Comparison of ENCODE assay signal across 30 cellular contexts in genomic region chr1:89530690-89531089, GRCh38. TPM values are rescaled to one million over a fixed set of nuclear protein-coding genes. Genes with fewer than 3 reads are reported as not detected.
DNase-seq lines count a peak whose midpoint lies in the region; ATAC-seq, FAIRE-seq and TF ChIP-seq lines count a peak whose summit lies in the region.
"Had no signal": no experiment of that assay in that cellular context is flagged by ENCODE, and none has a peak within 500 bp of the region (broad histone marks: within the 10 kb centered on the region; RNA-seq: fewer than 3 reads in every experiment).

No MANE protein-coding gene starts in this region.

- H3K4me3 Mint-ChIP-seq in activated T-cell treated with anti-CD3 and anti-CD28 coated beads, Interleukin-2, amount 50 U/mL, for 24 hours = peak overlapping the region; percentile 26
- H3K4me3 Mint-ChIP-seq: activated CD8-positive, alpha-beta T cell treated with anti-CD3 and anti-CD28 coated beads, Interleukin-2, amount 10 ng/mL, durations not matched to agents 7 days and 5 days; effector memory CD8-positive, alpha-beta T cell; nephron progenitor cell had no signal

- no peak overlapping the region for H2AK5ac ChIP-seq in neuronal stem cell (ENCODE audit: low read depth, low read length)

- H3K4me2 ChIP-seq in Loucy (ENCODE audit: low read depth, low read length, poor library complexity, severe bottlenecking) (peak overlapping the region; percentile 30), K562 (ENCODE audit: insufficient read depth, low read length) (0 out of 2 replicates have a peak overlapping the region, but pooled peaks have one; percentile 25), neuronal stem cell (ENCODE audit: insufficient read depth, low read length, poor library complexity, severe bottlenecking) (no peak overlapping the region)
- H3K4me2 ChIP-seq: BLaER1, smooth muscle cell had no signal

- no peak overlapping the region for H2BK120ac ChIP-seq in neuronal stem cell (ENCODE audit: low read depth, low read length)

- no peak overlapping the region for H2BK5ac ChIP-seq in neuronal stem cell (ENCODE audit: low read length)

- ATAC-seq in K562 (no peak), GM18870 (IDR thresholded peaks at IDR 0.05; ENCODE audit: unreplicated experiment) (no peak)
- ATAC-seq: activated CD4-positive, CD25-positive, alpha-beta regulatory T cell treated with anti-CD3 and anti-CD28 coated beads, Interleukin-2, amount 50 U/mL, for 24 hours; activated CD8-positive, alpha-beta T cell treated with anti-CD3 and anti-CD28 coated beads, Interleukin-2, amount 10 ng/mL, durations not matched to agents 7 days and 5 days; effector memory CD8-positive, alpha-beta T cell; HCT116; lower lobe of right lung; pancreas had no signal

- no peaks in the 10 kb centered on the region for H3K27me3 ChIP-seq in Loucy (ENCODE audit: insufficient read depth, low read length, poor library complexity, severe bottlenecking)
- H3K27me3 ChIP-seq in K562 (ENCODE audit: control insufficient read depth in 2 of 2, insufficient read depth in 2 of 2, low read length in 2 of 2) = no peaks in the 10 kb centered on the region
- peaks cover 0 to 7% (median 0%) of the 10 kb centered on the region in 3 experiments for H3K27me3 ChIP-seq in neuronal stem cell (ENCODE audit: control insufficient read depth in 3 of 3, insufficient read depth in 3 of 3, low read depth in 1 of 3, low read length in 3 of 3)
- H3K27me3 ChIP-seq: BLaER1, cardiac muscle cell, pancreas, right atrium auricular region, upper lobe of left lung had no signal

- no peak overlapping the region for H4K91ac ChIP-seq in neuronal stem cell (ENCODE audit: low read depth, low read length, poor library complexity)

- H3K14ac ChIP-seq in neuronal stem cell (ENCODE audit: low read length) = no peak overlapping the region

- H4K8ac ChIP-seq in neuronal stem cell (ENCODE audit: low read depth, low read length) = no peak overlapping the region

- H3K4me3 ChIP-seq in Loucy (ENCODE audit: low read length, poor library complexity, severe bottlenecking) (no peak overlapping the region), K562 (no peak overlapping the region), neuronal stem cell (ENCODE audit: low read length in 2 of 2) (no peak overlapping the region)
- H3K4me3 ChIP-seq: BLaER1, cardiac muscle cell, coronary artery, lower lobe of right lung, pancreas, right atrium auricular region, smooth muscle cell, upper lobe of left lung had no signal

- POLR2A ChIA-PET in K562 (lab: Yijun Ruan, JAX) = interaction anchor here (0.6 to 1.9 kb wide), 3 partner anchors 10 to 466 kb away, joined by 4 to 10 read pairs (median 5); no protein-coding TSS in a partner anchor

- no peak for FAIRE-seq in K562 (lab: Jason Lieb, UNC)
- FAIRE-seq: pancreas had no signal

- TF ChIP-seq EP300 in K562 (IDR thresholded peaks at IDR 0.05; ENCODE audit: low read length) = no peak

- no peak for TF ChIP-seq RAD21 in K562 (CRISPR knock-in tag; conservative IDR thresholded peaks at IDR 0.05 in 1 of 2, IDR thresholded peaks at IDR 0.05 in 1 of 2)

- no peak overlapping the region for H2BK12ac ChIP-seq in neuronal stem cell (ENCODE audit: low read length)

- H3K9ac ChIP-seq in Loucy (ENCODE audit: low read depth, low read length, poor library complexity, severe bottlenecking) (no peak overlapping the region), K562 (ENCODE audit: insufficient read depth in 1 of 2, low read depth in 2 of 2, low read length in 2 of 2) (peak overlapping the region in 1 of 2 experiments; percentile 29; a peak in 1 of 4 replicates), neuronal stem cell (ENCODE audit: low read depth, low read length, poor library complexity) (no peak overlapping the region)
- H3K9ac ChIP-seq: BLaER1 had no signal

- no peak for TF ChIP-seq POLR2A in K562 (conservative IDR thresholded peaks at IDR 0.05)

- H4K20me1 ChIP-seq in Loucy (ENCODE audit: insufficient read depth, low read length, poor library complexity, severe bottlenecking) = peaks cover 38% of the 10 kb centered on the region
- H4K20me1 ChIP-seq in K562 (replicated peaks; ENCODE audit: control insufficient read depth, insufficient read depth, low read length) = peaks cover 5% of the 10 kb centered on the region; the same call in 1 of the 2 replicates

- DNase-seq in activated T-cell treated with anti-CD3 and anti-CD28 coated beads, Interleukin-2, amount 50 U/mL, for 24 hours = no peak
- no peak for DNase-seq in activated T-cell treated with anti-CD3 and anti-CD28 coated beads, Interleukin-2, amount 50 U/mL, for 1 hour
- no peak for DNase-seq in K562 (ENCODE audit: extremely low read depth in 1 of 4, low spot score in 3 of 4)
- DNase-seq in neuronal stem cell (ENCODE audit: low spot score) = no peak
- DNase-seq in DMS79 (lab: John Stamatoyannopoulos, UW) = no peak
- DNase-seq: activated CD8-positive, alpha-beta T cell treated with anti-CD3 and anti-CD28 coated beads, Interleukin-2, amount 10 ng/mL, durations not matched to agents 7 days and 5 days; activated naive CD4-positive, alpha-beta T cell treated with Interleukin-2 at 50 U/mL for 16 hours; aorta; effector memory CD8-positive, alpha-beta T cell; GDM1; Kasumi-1; kidney glomerular epithelial cell; lower lobe of right lung; MV-4-11; NCI-H187; NCI-H345; nephron progenitor cell; pancreas; stimulated activated CD4-positive, alpha-beta T cell treated with anti-CD3 and anti-CD28 coated beads, Interleukin-1b, Interleukin-23, amount 100 ng/mL, for 48 hours; stimulated activated CD8-positive, alpha-beta memory T cell treated with anti-CD3 and anti-CD28 coated beads, Interleukin-4, amount 100 ng/mL, for 48 hours; upper lobe of left lung had no signal

- no peak overlapping the region for H3K18ac ChIP-seq in neuronal stem cell (ENCODE audit: low read length)

- intact Hi-C loops in K562 (cut with micrococcal nuclease) = loop anchor here (10.0 kb wide), 1 partner anchor 174 kb away; no protein-coding TSS in a partner anchor

- no peaks in the 10 kb centered on the region for H3F3A ChIP-seq in Loucy (ENCODE audit: low read depth)

- in situ Hi-C loops in K562 (cut with MboI) = no loop called here

- peaks cover 2% of the 10 kb centered on the region for H3K79me1 ChIP-seq in neuronal stem cell (ENCODE audit: low read depth, low read length)

- H3K9me3 ChIP-seq in Loucy (ENCODE audit: insufficient read depth, low read depth, low read length) (no peaks in the 10 kb centered on the region), K562 (replicated peaks; ENCODE audit: control insufficient read depth, insufficient read depth, low read depth, low read length) (peaks cover 9% of the 10 kb centered on the region), neuronal stem cell (replicated peaks in 1 of 2; ENCODE audit: control insufficient read depth in 2 of 2, insufficient read depth in 1 of 2, low read depth in 1 of 2, low read length in 2 of 2) (no peaks in the 10 kb centered on the region)
- H3K9me3 ChIP-seq: lower lobe of right lung, pancreas, right atrium auricular region, upper lobe of left lung had no signal

- H3K36me3 Mint-ChIP-seq in activated T-cell treated with anti-CD3 and anti-CD28 coated beads, Interleukin-2, amount 50 U/mL, for 24 hours (ENCODE audit: low read depth) = peaks cover 59% of the 10 kb centered on the region

- H2AFZ ChIP-seq in Loucy (ENCODE audit: low read length) = no peak overlapping the region
- H2AFZ ChIP-seq in K562 (ENCODE audit: low read depth, low read length) = no peak overlapping the region
- no peak overlapping the region for H2AFZ ChIP-seq in neuronal stem cell (ENCODE audit: low read length)

- H3K79me2 ChIP-seq in Loucy (ENCODE audit: insufficient read depth, low read length) = peaks cover 95% of the 10 kb centered on the region
- peaks cover 98% of the 10 kb centered on the region for H3K79me2 ChIP-seq in K562 (ENCODE audit: control insufficient read depth, insufficient read depth, low read length)

- peak overlapping the region; percentile 26; the same call in 1 of the 3 replicates for H3K27ac ChIP-seq in K562 (ENCODE audit: extremely low read depth, low read depth, low read length)
- peak overlapping the region; percentile 29 for H3K27ac ChIP-seq in neuronal stem cell (replicated peaks; ENCODE audit: low read length)
- H3K27ac ChIP-seq: BLaER1, cardiac muscle cell, coronary artery, lower lobe of right lung, pancreas, right atrium auricular region, upper lobe of left lung had no signal

- no peaks in the 10 kb centered on the region for H3K9me2 ChIP-seq in Loucy (replicated peaks; ENCODE audit: low read depth, low read length)

- H3K36me3 ChIP-seq in Loucy (ENCODE audit: insufficient read depth, low read length) = no peaks in the 10 kb centered on the region
- peaks cover 77% of the 10 kb centered on the region for H3K36me3 ChIP-seq in K562 (ENCODE audit: control insufficient read depth, insufficient read depth, low read length)
- no peaks in the 10 kb centered on the region for H3K36me3 ChIP-seq in neuronal stem cell (replicated peaks in 1 of 2; ENCODE audit: control insufficient read depth in 2 of 2, insufficient read depth in 2 of 2, low read length in 2 of 2)
- H3K36me3 ChIP-seq: cardiac muscle cell, lower lobe of right lung, pancreas, right atrium auricular region, upper lobe of left lung had no signal

- no peaks in the 10 kb centered on the region for H3K27me3 Mint-ChIP-seq in activated T-cell treated with anti-CD3 and anti-CD28 coated beads, Interleukin-2, amount 50 U/mL, for 24 hours
- H3K27me3 Mint-ChIP-seq: effector memory CD8-positive, alpha-beta T cell had no signal

- H3K4me1 ChIP-seq in Loucy (ENCODE audit: insufficient read depth, low read length, poor library complexity, severe bottlenecking) = peaks cover 43% of the 10 kb centered on the region
- peaks cover 4 to 66% of the 10 kb centered on the region in 2 experiments for H3K4me1 ChIP-seq in K562 (replicated peaks in 1 of 2; ENCODE audit: control insufficient read depth in 2 of 2, insufficient read depth in 2 of 2, low read length in 2 of 2)
- peaks cover 10 to 12% of the 10 kb centered on the region in 2 donors for H3K4me1 ChIP-seq in neuronal stem cell (ENCODE audit: control insufficient read depth in 2 of 2, insufficient read depth in 1 of 2, low read depth in 1 of 2, low read length in 2 of 2)

- no peak overlapping the region for H2BK15ac ChIP-seq in neuronal stem cell (ENCODE audit: low read length)

- no TSS peak for BruUV-seq in K562 (replicated peaks; lab: Mats Ljungman, UMichigan)

- H3K4ac ChIP-seq in neuronal stem cell (ENCODE audit: low read length) = no peak overlapping the region

- CTCF ChIA-PET in K562 (lab: Yijun Ruan, JAX; ENCODE audit: low intra/inter-chr PET ratio) = no interaction called here

- H3K4me1 Mint-ChIP-seq in activated T-cell treated with anti-CD3 and anti-CD28 coated beads, Interleukin-2, amount 50 U/mL, for 24 hours (ENCODE audit: low read depth) = peaks cover 60% of the 10 kb centered on the region

- WGBS in K562 (ENCODE audit: insufficient coverage, low coverage, missing lambda C conversion rate) = 75% methylated on average over 7 of the region's 7 CpGs
- WGBS in neuronal stem cell (ENCODE audit: extremely low coverage in 2 of 2, insufficient read length in 2 of 2, insufficient replicate concordance in 1 of 2), 2 donors = no CpG with 5 or more reads among the region's 7 CpGs

- TF ChIP-seq CTCF in Loucy (conservative IDR thresholded peaks at IDR 0.05; ENCODE audit: low read length) = no peak
- no peak for TF ChIP-seq CTCF in K562 (IDR thresholded peaks at IDR 0.05 in 2 of 3, conservative IDR thresholded peaks at IDR 0.05 in 1 of 3; ENCODE audit: insufficient read depth in 2 of 3, low read depth in 1 of 3, low read length in 3 of 3)

- H3K23ac ChIP-seq in neuronal stem cell (ENCODE audit: low read depth, low read length, poor library complexity) = no peak overlapping the region

- no peaks in the 10 kb centered on the region for H3K9me1 ChIP-seq in K562 (ENCODE audit: control insufficient read depth, insufficient read depth, low read length)

- H3K9me3 Mint-ChIP-seq in activated T-cell treated with anti-CD3 and anti-CD28 coated beads, Interleukin-2, amount 50 U/mL, for 24 hours = peaks cover 5% of the 10 kb centered on the region
- H3K9me3 Mint-ChIP-seq: effector memory CD8-positive, alpha-beta T cell had no signal

- peak overlapping the region; percentile 50 for H3K27ac Mint-ChIP-seq in activated T-cell treated with anti-CD3 and anti-CD28 coated beads, Interleukin-2, amount 50 U/mL, for 24 hours
- H3K27ac Mint-ChIP-seq: activated CD8-positive, alpha-beta T cell treated with anti-CD3 and anti-CD28 coated beads, Interleukin-2, amount 10 ng/mL, durations not matched to agents 7 days and 5 days; effector memory CD8-positive, alpha-beta T cell; nephron progenitor cell had no signal

RNA-seq across cellular contexts. Expression of gene LRRC8B, which starts 6.1 kb away (rescaled TPM):
- total RNA-seq in K562 (2011; cell fraction: chromatin; rRNA removed; ENCODE audit: low replicate concordance) = 81.4 and 138 TPM in 2 replicates
- total RNA-seq in K562 (2011; cell fraction: nucleolus; rRNA removed) = 30.5 and 31.5 TPM in 2 replicates
- total RNA-seq in K562 (2011; cell fraction: nucleoplasm; rRNA removed) = 59.8 and 105 TPM in 2 replicates
- 9.2 and 9.7 TPM in 2 replicates for total RNA-seq in K562 (2014; rRNA removed)
- 17.1 and 21.9 TPM in 2 replicates for total RNA-seq in K562 (2014; rRNA removed; fragmentation: Illumina TruSeq; extraction: Trizol)
- total RNA-seq in K562 (2015; rRNA removed; fragmentation: Illumina TruSeq; extraction: Trizol) = 13.5 and 14.4 TPM in 2 replicates
- 20.3 and 25.7 TPM in 2 replicates for total RNA-seq in K562 (2021)
- polyA plus RNA-seq in K562 (2011; rRNA removed) = 42.3 and 43.7 TPM in 2 replicates
- 41.1 and 45.8 TPM in 2 replicates for polyA plus RNA-seq in K562 (2011; cell fraction: cytosol; rRNA removed)
- 32.4 and 41.6 TPM in 2 replicates for polyA plus RNA-seq in K562 (2011; cell fraction: nucleus; rRNA removed)
- 9.3 and 9.9 TPM in 2 replicates for polyA plus RNA-seq in K562 (2012)
- polyA plus RNA-seq in K562 (2014; fragmentation: Illumina TruSeq; extraction: Trizol) = 15.8 and 16.0 TPM in 2 replicates
- 1 to 10 TPM; 4.3 to 5.7 TPM for polyA plus RNA-seq in K562 (2014; fragmentation: Nextera tagmentation; extraction: Ambion mirVana)
- 10.5 and 12.3 TPM in 2 replicates for polyA plus RNA-seq in K562 (2014; rRNA removed)
- polyA minus RNA-seq in K562 (2011; rRNA and poly(A)+ RNA removed) = 79.3 and 80.5 TPM in 2 replicates
- 32.1 and 35.7 TPM in 2 replicates for polyA minus RNA-seq in K562 (2011; cell fraction: cytosol; rRNA and poly(A)+ RNA removed)
- polyA minus RNA-seq in K562 (2011; cell fraction: nucleus; rRNA and poly(A)+ RNA removed) = 33.3 and 46.1 TPM in 2 replicates
- polyA plus RNA-seq in neuronal stem cell (2013, experiment 1 of 2) = 14.1 TPM
- polyA plus RNA-seq in neuronal stem cell (2013, experiment 2 of 2) = 15.2 TPM
